7 cellular contexts compared by ENCODE assay signal in genomic region chr12:24143928-24144327, GRCh38.
"Had no signal": no experiment of that assay in that cellular context is flagged by ENCODE, and none has a peak within 500 bp of the region (broad histone marks: within the 10 kb centered on the region; RNA-seq: fewer than 3 reads in every experiment).

No MANE protein-coding gene starts in this region.

- H3K4me3 ChIP-seq: K562 had no signal

- H3K27ac ChIP-seq: HL-60 had no signal

- ATAC-seq: K562 had no signal

- H3K27ac Mint-ChIP-seq: IgD-negative memory B cell had no signal

- FAIRE-seq: HTR-8/SVneo, K562 had no signal

- H3K4me3 Mint-ChIP-seq: IgD-negative memory B cell had no signal

- DNase-seq: IMR-90, KBM-7, KG1 had no signal

- H3K4me1 Mint-ChIP-seq: IgD-negative memory B cell had no signal

- H3K27me3 Mint-ChIP-seq: IgD-negative memory B cell had no signal
